8 cellular contexts compared by ENCODE assay signal in genomic region chr12:109052415-109053323, GRCh38. TPM values are rescaled to one million over a fixed set of nuclear protein-coding genes. Genes with fewer than 3 reads are reported as not detected.
DNase-seq lines count a peak whose midpoint lies in the region; ATAC-seq and TF ChIP-seq lines count a peak whose summit lies in the region.

Gene USP30, plus strand, starts transcription at chr12:109052576. Its CDS starts 103 bp downstream, at chr12:109052679.

- H3K36me3 Mint-ChIP-seq in activated B cell treated with CpG ODN at 0.5 μM for 24 hours (ENCODE audit: low read depth): peaks cover 14% of the 10 kb centered on the region

- intact Hi-C loops in activated B cell treated with CpG ODN at 0.5 μM for 24 hours (cut with micrococcal nuclease) (loop anchor here (1.0 to 5.0 kb wide), 9 partner anchors 41 to 1367 kb away; partner anchors contain the start of genes ALKBH2, CORO1C, FICD and ISCU), spleen (cut with DNase I; ENCODE audit: low total_unique reads) (no loop called here)

- POLR2A ChIA-PET in AG04450 (lab: Yijun Ruan, JAX) (no interaction called here), activated B cell treated with CpG ODN at 0.5 μM for 24 hours (lab: Charles Lee) (interaction anchor here (0.6 to 1.8 kb wide), 5 partner anchors 40 to 570 kb away, joined by 3 to 8 read pairs (median 3); partner anchors contain the start of gene ALKBH2)

- peak in 1 of 3 donors; percentile 20 for TF ChIP-seq POLR2A in spleen (IDR thresholded peaks at IDR 0.05)

- H3K27me3 ChIP-seq in AG04450 (ENCODE audit: control insufficient read depth, insufficient read depth, low read length) (no peaks in the 10 kb centered on the region), spleen (replicated peaks in 1 of 7) (no peaks in the 10 kb centered on the region)

- no peaks in the 10 kb centered on the region for H3K27me3 Mint-ChIP-seq in activated B cell treated with CpG ODN at 0.5 μM for 24 hours

- no peaks in the 10 kb centered on the region for H3K9me3 Mint-ChIP-seq in activated B cell treated with CpG ODN at 0.5 μM for 24 hours

- peaks cover 22% of the 10 kb centered on the region for H3K4me1 Mint-ChIP-seq in activated B cell treated with CpG ODN at 0.5 μM for 24 hours

- H3K27ac Mint-ChIP-seq in activated B cell treated with CpG ODN at 0.5 μM for 24 hours: peak within 1 kb of the TSS; percentile 86

- H3K27ac ChIP-seq in AG04450 (ENCODE audit: low read depth, low read length): peak within 1 kb of the TSS; percentile 21
- H3K27ac ChIP-seq in caudate nucleus (ENCODE audit: low read depth, low read length): peak within 1 kb of the TSS; percentile 85
- peak within 1 kb of the TSS; percentile 86 to 95 (median 94) for H3K27ac ChIP-seq in spleen

- H3K4me1 ChIP-seq in spleen: peaks cover 12 to 39% (median 23%) of the 10 kb centered on the region in 6 donors

- ATAC-seq in GM18870 (IDR thresholded peaks at IDR 0.05; ENCODE audit: unreplicated experiment) (peak; percentile 53), HG03103 (IDR thresholded peaks at IDR 0.05; ENCODE audit: low read depth, unreplicated experiment) (peak; percentile 70), activated B cell treated with CpG ODN at 0.5 μM for 24 hours (ENCODE audit: low read depth) (peak; percentile 85)

- H3K36me3 ChIP-seq in spleen: peaks cover 0 to 10% (median 4%) of the 10 kb centered on the region in 6 donors

- H3K4me3 ChIP-seq in AG04450 (ENCODE audit: low read depth, low read length): peak within 1 kb of the TSS; percentile 93
- H3K4me3 ChIP-seq in spleen: peak within 1 kb of the TSS; percentile 89 to 99 (median 96)

- H3K4me3 Mint-ChIP-seq in activated B cell treated with CpG ODN at 0.5 μM for 24 hours: peak within 1 kb of the TSS; percentile 85

- no peak for TF ChIP-seq CTCF in AG04450 (IDR thresholded peaks at IDR 0.05; ENCODE audit: low read depth, low read length)
- TF ChIP-seq CTCF in activated B cell treated with CpG ODN at 0.5 μM for 24 hours (IDR thresholded peaks at IDR 0.05): no peak
- TF ChIP-seq CTCF in spleen (IDR thresholded peaks at IDR 0.05 in 8 of 11, conservative IDR thresholded peaks at IDR 0.05 in 3 of 11): no peak

- H3K9me3 ChIP-seq in AG04450 (ENCODE audit: control insufficient read depth, insufficient read depth, low read length): no peaks in the 10 kb centered on the region
- H3K9me3 ChIP-seq in spleen: no peaks in the 10 kb centered on the region

- 0 to 1% (median 0%) methylated on average over 27 to 61 of the region's 61 CpGs for WGBS in spleen, 5 donors

- CTCF ChIA-PET in AG04450 (lab: Charles Lee): no interaction called here
- CTCF ChIA-PET in activated B cell treated with CpG ODN at 0.5 μM for 24 hours (lab: Charles Lee): no interaction called here

- peak; percentile 72 for DNase-seq in AG04450 (ENCODE audit: low read depth, low spot score)
- peak; percentile 93 for DNase-seq in NCI-H2227 (lab: John Stamatoyannopoulos, UW; ENCODE audit: unreplicated experiment)
- DNase-seq in activated B cell treated with CpG ODN at 0.5 μM for 24 hours: peak; percentile 80
- DNase-seq in caudate nucleus (lab: John Stamatoyannopoulos, UW): peak in 60 of 61 donors; percentile 13 to 90 (median 78)
- DNase-seq in iris pigment epithelial cell (ENCODE audit: low read depth): peak; percentile 87
- DNase-seq in spleen: peak; percentile 96

RNA-seq across cellular contexts. Expression of gene USP30, which starts in this region (rescaled TPM):
- polyA plus RNA-seq in AG04450 (2011; rRNA removed) (16.1 and 18.2 TPM in 2 replicates), spleen (1 to 10 TPM; 3.9 to 4.5 (median 4.1) TPM)
- 22.8 and 32.6 TPM in 2 replicates for polyA minus RNA-seq in AG04450 (2011; rRNA and poly(A)+ RNA removed)
- total RNA-seq in activated B cell treated with CpG ODN at 0.5 μM for 24 hours (17.4 and 17.7 TPM in 2 replicates), spleen (10 to 100 TPM in 6 of 7 donors, 1 to 10 TPM in 1; 9.0 to 23.2 (median 12.2) TPM)

Comparison
In these comparisons a context has a peak if more than half of its experiments do, and no peak if none do; other contexts are left out.
1. Peak in every context shown above with its lines: DNase-seq, ATAC-seq, H3K4me3 ChIP-seq and H3K27ac ChIP-seq.
2. H3K27ac ChIP-seq: peak in every context shown above with its lines; median percentile 94 in spleen; 85 in caudate nucleus; 21 in AG04450.